In genomic region chr7:138303230-138304070, GRCh38 we compare ENCODE assay signal across 16 cellular contexts.
DNase-seq lines count a peak whose midpoint lies in the region; ATAC-seq, FAIRE-seq and TF ChIP-seq lines count a peak whose summit lies in the region.
"Had no signal": no experiment of that assay in that cellular context is flagged by ENCODE, and none has a peak within 500 bp of the region (broad histone marks: within the 10 kb centered on the region; RNA-seq: fewer than 3 reads in every experiment).

No MANE protein-coding gene starts in this region.

- ATAC-seq in left lobe of liver: no peak
- ATAC-seq in GM21825 (IDR thresholded peaks at IDR 0.05; ENCODE audit: unreplicated experiment): no peak

- peak overlapping the region; percentile 48 for H4K5ac ChIP-seq in H1 (ENCODE audit: insufficient read length, low read depth, low read length)

- no peak overlapping the region for H2BK15ac ChIP-seq in H1 (ENCODE audit: low read length)

- peak overlapping the region; percentile 81; the same call in 1 of the 2 replicates for H2AFZ ChIP-seq in H1 (ENCODE audit: low read length)
- no peak overlapping the region for H2AFZ ChIP-seq in smooth muscle cell (ENCODE audit: low read depth)

- TF ChIP-seq RAD21 in H1 (IDR thresholded peaks at IDR 0.05 in 1 of 2, conservative IDR thresholded peaks at IDR 0.05 in 1 of 2; ENCODE audit: low read depth in 2 of 2, low read length in 2 of 2): no peak

- H3K4ac ChIP-seq in H1 (replicated peaks; ENCODE audit: insufficient read length, low read depth, low read length): no peak overlapping the region

- H3K23ac ChIP-seq in H1 (ENCODE audit: insufficient read length): no peak overlapping the region

- no peak overlapping the region for H3K56ac ChIP-seq in H1 (replicated peaks; ENCODE audit: insufficient read length, low read depth, low read length)

- TF ChIP-seq CTCF in H1 (IDR thresholded peaks at IDR 0.05; ENCODE audit: control extremely low read depth in 1 of 3, insufficient read depth in 1 of 3, low read depth in 1 of 3, low read length in 3 of 3) (no peak), smooth muscle cell (IDR thresholded peaks at IDR 0.05; ENCODE audit: borderline replicate concordance, insufficient read depth, poor library complexity, severe bottlenecking) (no peak)

- in situ Hi-C loops in KBM-7 (cut with MboI; ENCODE audit: low pct_unique_long_range_greater_than_20kb, low sequenced_read_pairs): no loop called here

- DNase-seq in KBM-7 (peak; percentile 17), OCI-M1 (lab: John Stamatoyannopoulos, UW) (peak; percentile 2), H1 (ENCODE audit: low read depth in 1 of 2, low spot score in 2 of 2) (no peak), smooth muscle cell (lab: John Stamatoyannopoulos, UW; ENCODE audit: unreplicated experiment) (no peak), left lobe of liver (ENCODE audit: low spot score) (no peak)
- DNase-seq in stimulated activated CD4-positive, alpha-beta T cell treated with anti-CD3 and anti-CD28 coated beads, Interleukin-2, amount 100 ng/mL, for 48 hours: no peak
- DNase-seq: BE2C, DMS 273 treated with DMSO at 0.1 percent for 48 hours, NCI-H1105 treated with DMSO at 0.1 percent for 48 hours, NCI-H187, NCI-H2171, NCI-H82, RPMI8226, SJCRH30, SW 1271 had no signal

- H2AK5ac ChIP-seq in H1 (ENCODE audit: low read depth, low read length): no peak overlapping the region

- H3K18ac ChIP-seq in H1 (ENCODE audit: extremely low read depth, low read length): peak overlapping the region; percentile 76; the same call in 1 of the 2 replicates

- H3K27me3 ChIP-seq in H1 (replicated peaks in 1 of 4; ENCODE audit: control insufficient read depth in 3 of 4, extremely low read depth in 1 of 4, insufficient read depth in 3 of 4, low read length in 3 of 4) (no peaks in the 10 kb centered on the region; a peak in 1 of 7 replicates), smooth muscle cell (ENCODE audit: low read depth) (no peaks in the 10 kb centered on the region)
- H3K27me3 ChIP-seq: BE2C, SJCRH30 had no signal

- no peak overlapping the region for H2BK120ac ChIP-seq in H1 (replicated peaks; ENCODE audit: low read depth, low read length)

- H4K8ac ChIP-seq in H1 (ENCODE audit: extremely low read depth, insufficient read depth, low read length): no peak overlapping the region; the same call in 1 of the 2 replicates

- H3K4me3 ChIP-seq in H1 (ENCODE audit: extremely low read depth in 1 of 4, insufficient read depth in 2 of 4, low read depth in 3 of 4, low read length in 4 of 4): no peak overlapping the region
- H3K4me3 ChIP-seq in smooth muscle cell: no peak overlapping the region
- H3K4me3 ChIP-seq: SJCRH30 had no signal

- no peaks in the 10 kb centered on the region for H3K79me1 ChIP-seq in H1 (ENCODE audit: low read depth, low read length)

- no peak overlapping the region for H2BK20ac ChIP-seq in H1 (ENCODE audit: low read length)

- H4K20me1 ChIP-seq in H1 (replicated peaks in 1 of 2; ENCODE audit: control insufficient read depth in 1 of 2, insufficient read depth in 2 of 2, low read length in 2 of 2): no peaks in the 10 kb centered on the region
- no peaks in the 10 kb centered on the region for H4K20me1 ChIP-seq in smooth muscle cell (ENCODE audit: low read depth)

- no peaks in the 10 kb centered on the region for H3F3A ChIP-seq in smooth muscle cell (ENCODE audit: low read depth)

- H3K23me2 ChIP-seq in H1 (ENCODE audit: low read depth, low read length): no peaks in the 10 kb centered on the region; the same call in 1 of the 2 replicates

- H3K4me2 ChIP-seq in H1 (ENCODE audit: insufficient read depth in 1 of 2, low read depth in 2 of 2, low read length in 2 of 2) (no peak overlapping the region), smooth muscle cell (no peak overlapping the region)

- no peak for TF ChIP-seq POLR2A in H1 (IDR thresholded peaks at IDR 0.05; ENCODE audit: control extremely low read depth in 1 of 2, low read depth in 2 of 2, low read length in 2 of 2)

- WGBS in H1 (ENCODE audit: extremely low coverage in 1 of 2, insufficient coverage in 1 of 2, insufficient read length in 1 of 2, insufficient replicate concordance in 2 of 2, low coverage in 1 of 2, low lambda C conversion rate in 2 of 2, missing lambda C conversion rate in 1 of 2), 2 experiments: 94% methylated on average over 6 of the region's 6 CpGs; no CpG with 5 or more reads in 1 of the 2 experiments
- WGBS in smooth muscle cell (ENCODE audit: low lambda C conversion rate): 87% methylated on average over 6 of the region's 6 CpGs

- peak overlapping the region; percentile 39; the same call in 1 of the 2 replicates for H2BK12ac ChIP-seq in H1 (ENCODE audit: low read depth, low read length)

- CTCF ChIA-PET in H1 (lab: Charles Lee; ENCODE audit: partially characterized antibody): interaction anchor here (0.6 to 1.4 kb wide), 2 partner anchors 143 to 1835 kb away, joined by 3 read pairs; no protein-coding TSS in a partner anchor

- H4K91ac ChIP-seq in H1 (replicated peaks; ENCODE audit: insufficient read length, low read length): no peak overlapping the region

- H3K14ac ChIP-seq in H1 (ENCODE audit: insufficient read length): no peak overlapping the region

- H3K79me2 ChIP-seq in H1 (ENCODE audit: control insufficient read depth in 1 of 2, insufficient read depth in 2 of 2, low read length in 2 of 2) (no peaks in the 10 kb centered on the region), smooth muscle cell (ENCODE audit: low read depth) (no peaks in the 10 kb centered on the region)

- H3K9me3 ChIP-seq in H1 (ENCODE audit: insufficient read depth in 2 of 2, low read depth in 1 of 2, low read length in 1 of 2): no peaks in the 10 kb centered on the region
- no peaks in the 10 kb centered on the region for H3K9me3 ChIP-seq in smooth muscle cell (replicated peaks; ENCODE audit: low read depth)
- H3K9me3 ChIP-seq: BE2C, SJCRH30 had no signal

- no peak overlapping the region for H2BK5ac ChIP-seq in H1 (ENCODE audit: low read depth, low read length)

- H3K36me3 ChIP-seq in H1 (ENCODE audit: control insufficient read depth in 2 of 4, insufficient read depth in 4 of 4, low read length in 3 of 4): no peaks in the 10 kb centered on the region
- H3K36me3 ChIP-seq in smooth muscle cell (ENCODE audit: low read depth): no peaks in the 10 kb centered on the region
- H3K36me3 ChIP-seq: BE2C, SJCRH30 had no signal

- H3K9ac ChIP-seq in H1 (replicated peaks in 1 of 4; ENCODE audit: extremely low read depth in 1 of 4, low read depth in 3 of 4, low read length in 3 of 4) (no peak overlapping the region), smooth muscle cell (ENCODE audit: low read depth) (no peak overlapping the region)

- H3K4me1 ChIP-seq in H1 (replicated peaks in 1 of 4; ENCODE audit: control insufficient read depth in 3 of 4, insufficient read depth in 4 of 4, low read length in 3 of 4) (no peaks in the 10 kb centered on the region; a peak in 1 of 7 replicates), smooth muscle cell (ENCODE audit: low read depth) (no peaks in the 10 kb centered on the region)
- H3K4me1 ChIP-seq: BE2C, SJCRH30 had no signal

- no peak for TF ChIP-seq EP300 in H1 (IDR thresholded peaks at IDR 0.05; ENCODE audit: borderline replicate concordance in 1 of 2, low read depth in 2 of 2, low read length in 2 of 2)

- FAIRE-seq in H1 (lab: Jason Lieb, UNC): no peak

- POLR2A ChIA-PET in H1 (lab: Charles Lee; ENCODE audit: partially characterized antibody): no interaction called here

- H3K27ac ChIP-seq in H1 (ENCODE audit: low read depth, low read length) (no peak overlapping the region), smooth muscle cell (ENCODE audit: low read depth) (peak overlapping the region; percentile 8)
- H3K27ac ChIP-seq: SJCRH30 had no signal

TF ChIP-seq in H1, 55 proteins besides CTCF, POLR2A, EP300 and RAD21:
- TF ChIP-seq YY1 (IDR thresholded peaks at IDR 0.05; ENCODE audit: low read depth, low read length) (0 out of 2 replicates have a peak, but pooled peaks have one; percentile 47), TCF12 (IDR thresholded peaks at IDR 0.05; ENCODE audit: low read depth, low read length) (no peak), PHF8 (conservative IDR thresholded peaks at IDR 0.05; ENCODE audit: low read depth, low read length) (no peak)

Comparison
In these comparisons a context has a peak if more than half of its experiments do, and no peak if none do; other contexts are left out.
1. DNase-seq: peak in KBM-7 (single experiment) and OCI-M1 (single experiment); none in H1 (0 of 2), smooth muscle cell (single experiment), left lobe of liver (single experiment) and stimulated activated CD4-positive, alpha-beta T cell treated with anti-CD3 and anti-CD28 coated beads, Interleukin-2, amount 100 ng/mL, for 48 hours (0 of 2).